Comparison of ENCODE assay signal across 22 cellular contexts in the genomic region with DNA sequence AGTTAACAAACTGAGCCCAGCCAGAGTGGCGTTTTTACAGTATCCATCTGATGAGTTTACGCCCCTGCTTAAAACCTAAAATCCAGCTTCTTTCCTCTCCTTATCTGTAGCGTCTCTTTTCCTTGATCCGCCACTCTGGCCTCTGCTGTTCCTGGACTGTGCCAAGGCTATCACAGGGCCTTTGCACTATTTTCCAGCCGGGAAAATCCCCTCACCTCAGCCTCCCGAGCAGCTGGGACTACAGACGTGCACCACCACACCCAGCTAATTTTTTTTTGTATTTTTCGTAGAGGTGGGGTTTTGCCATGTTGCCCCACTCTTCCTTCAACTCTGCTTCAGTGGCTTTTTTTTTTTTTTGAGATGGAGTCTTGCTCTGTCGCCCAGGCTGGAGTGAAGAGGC. TPM values are rescaled to one million over a fixed set of nuclear protein-coding genes. Genes with fewer than 3 reads are reported as not detected.
DNase-seq lines count a peak whose midpoint lies in the region; ATAC-seq, FAIRE-seq and TF ChIP-seq lines count a peak whose summit lies in the region.
"Had no signal": no experiment of that assay in that cellular context is flagged by ENCODE, and none has a peak within 500 bp of the region (broad histone marks: within the 10 kb centered on the region; RNA-seq: fewer than 3 reads in every experiment).

No MANE protein-coding gene starts in this region.

- H3K9me3 ChIP-seq in SK-N-SH (no peaks in the 10 kb centered on the region), mesenchymal stem cell (ENCODE audit: control insufficient read depth, low read length) (no peaks in the 10 kb centered on the region), suprapubic skin (no peaks in the 10 kb centered on the region), small intestine (ENCODE audit: control insufficient read depth, low read depth) (no peaks in the 10 kb centered on the region), HAP-1 (no peaks in the 10 kb centered on the region)

- H3K36me3 ChIP-seq in SK-N-SH (replicated peaks in 1 of 2; ENCODE audit: control insufficient read depth in 1 of 2, insufficient read depth in 2 of 2, low read length in 1 of 2) (no peaks in the 10 kb centered on the region), brain microvascular endothelial cell (replicated peaks) (no peaks in the 10 kb centered on the region), mesenchymal stem cell (ENCODE audit: control insufficient read depth in 1 of 2, insufficient read depth in 2 of 2, low read depth in 1 of 2, low read length in 2 of 2) (no peaks in the 10 kb centered on the region), suprapubic skin (no peaks in the 10 kb centered on the region), small intestine (ENCODE audit: control insufficient read depth in 2 of 2, insufficient read depth in 2 of 2, low read length in 2 of 2) (no peaks in the 10 kb centered on the region), HAP-1 (replicated peaks) (no peaks in the 10 kb centered on the region)

- peaks cover 42% of the 10 kb centered on the region for H3F3A ChIP-seq in SK-N-SH (replicated peaks; ENCODE audit: insufficient read depth)

- H2BK5ac ChIP-seq in mesenchymal stem cell (ENCODE audit: low read depth, low read length, poor library complexity, severe bottlenecking) = peak overlapping the region; percentile 76

- H3K4me3 ChIP-seq in SK-N-SH (ENCODE audit: low read depth in 2 of 2, low read length in 1 of 2) (no peak overlapping the region), brain microvascular endothelial cell (ENCODE audit: low read depth, low read length) (no peak overlapping the region), mesenchymal stem cell (ENCODE audit: insufficient read depth in 1 of 2, low read depth in 1 of 2, low read length in 2 of 2) (no peak overlapping the region), suprapubic skin (no peak overlapping the region), small intestine (ENCODE audit: low read depth in 1 of 2, low read length in 2 of 2) (no peak overlapping the region), HAP-1 (no peak overlapping the region)

- H4K91ac ChIP-seq in mesenchymal stem cell (ENCODE audit: low read length) = no peak overlapping the region

- TF ChIP-seq RAD21 in SK-N-SH (IDR thresholded peaks at IDR 0.05; ENCODE audit: low read length) = no peak

- peaks cover 2 to 22% of the 10 kb centered on the region in 2 experiments; a peak in 3 of 4 replicates for H3K4me1 ChIP-seq in SK-N-SH (ENCODE audit: control insufficient read depth in 1 of 2, insufficient read depth in 2 of 2, low read depth in 1 of 2, low read length in 1 of 2)
- peaks cover 24% of the 10 kb centered on the region for H3K4me1 ChIP-seq in mesenchymal stem cell (ENCODE audit: control insufficient read depth, insufficient read depth, low read depth, low read length)
- H3K4me1 ChIP-seq in suprapubic skin = peaks cover 40% of the 10 kb centered on the region
- H3K4me1 ChIP-seq in small intestine (ENCODE audit: control insufficient read depth in 2 of 2, insufficient read depth in 1 of 2, low read depth in 1 of 2, low read length in 1 of 2) = no peaks in the 10 kb centered on the region
- H3K4me1 ChIP-seq in HAP-1 = no peaks in the 10 kb centered on the region

- H3K27ac ChIP-seq in SK-N-SH (ENCODE audit: low read depth in 2 of 2, low read length in 1 of 2) = peak overlapping the region in 1 of 2 experiments; percentile 100; a peak in 2 of 4 replicates
- peak overlapping the region; percentile 95 for H3K27ac ChIP-seq in brain microvascular endothelial cell
- H3K27ac ChIP-seq in mesenchymal stem cell (ENCODE audit: low read length, poor library complexity, severe bottlenecking) = peak overlapping the region; percentile 95
- H3K27ac ChIP-seq in suprapubic skin = peak overlapping the region; percentile 93
- H3K27ac ChIP-seq in small intestine (ENCODE audit: low read depth in 1 of 2, low read length in 1 of 2) = no peak overlapping the region
- H3K27ac ChIP-seq: 22Rv1, HL-60 had no signal

- H3K79me1 ChIP-seq in mesenchymal stem cell (replicated peaks; ENCODE audit: low read length, poor library complexity, severe bottlenecking) = no peaks in the 10 kb centered on the region

- WGBS in SK-N-SH (ENCODE audit: low lambda C conversion rate) = 88% methylated on average over 9 of the region's 9 CpGs
- WGBS in mesenchymal stem cell = 79% methylated on average over 8 of the region's 9 CpGs
- WGBS in suprapubic skin = 68% methylated on average over 9 of the region's 9 CpGs
- WGBS in small intestine, 3 donors = 46 to 65% (median 58%) methylated on average over 9 of the region's 9 CpGs

- no peaks in the 10 kb centered on the region for H3K9me2 ChIP-seq in SK-N-SH

- CTCF ChIA-PET in SK-N-SH (lab: Yijun Ruan, JAX) = interaction anchor here (0.7 to 2.3 kb wide), 6 partner anchors 15 to 243 kb away, joined by 3 to 8 read pairs (median 5); no protein-coding TSS in a partner anchor

- peak overlapping the region in 1 of 2 experiments; percentile 37 for H2BK12ac ChIP-seq in mesenchymal stem cell (ENCODE audit: low read length in 2 of 2)

- no peak for DNase-seq in SK-N-SH
- DNase-seq in brain microvascular endothelial cell = no peak
- DNase-seq in mesenchymal stem cell = no peak
- no peak for DNase-seq in suprapubic skin (ENCODE audit: low spot score in 2 of 2)
- DNase-seq in small intestine = no peak
- DNase-seq in HAP-1 (ENCODE audit: low spot score in 2 of 2) = no peak
- no peak for DNase-seq in effector CD4-positive, alpha-beta T cell
- DNase-seq: activated CD4-positive, alpha-beta T cell treated with anti-CD3 and anti-CD28 coated beads, Interleukin-2, amount 10 ng/mL, durations not matched to agents 7 days and 5 days; amygdala; H9; immature natural killer cell; NCI-H187; NCI-H524; stimulated activated CD4-positive, alpha-beta T cell treated with anti-CD3 and anti-CD28 coated beads, Interleukin-4, amount 100 ng/mL, for 1 hour had no signal

- H3K4me2 ChIP-seq in SK-N-SH = peak overlapping the region; percentile 72; the same call in 1 of the 2 replicates
- no peak overlapping the region for H3K4me2 ChIP-seq in mesenchymal stem cell (ENCODE audit: low read length, poor library complexity, severe bottlenecking)

- TF ChIP-seq CTCF in SK-N-SH (IDR thresholded peaks at IDR 0.05) (no peak), brain microvascular endothelial cell (IDR thresholded peaks at IDR 0.05; ENCODE audit: low read depth, low read length, missing control alignments) (no peak), suprapubic skin (IDR thresholded peaks at IDR 0.05) (no peak)

- no peaks in the 10 kb centered on the region for H3K27me3 ChIP-seq in SK-N-SH (ENCODE audit: insufficient read depth)
- H3K27me3 ChIP-seq in brain microvascular endothelial cell (replicated peaks) = no peaks in the 10 kb centered on the region
- no peaks in the 10 kb centered on the region for H3K27me3 ChIP-seq in mesenchymal stem cell (ENCODE audit: control insufficient read depth in 1 of 2, insufficient read depth in 1 of 2, low read length in 2 of 2)
- no peaks in the 10 kb centered on the region for H3K27me3 ChIP-seq in suprapubic skin
- H3K27me3 ChIP-seq in small intestine (ENCODE audit: control insufficient read depth in 2 of 2, insufficient read depth in 2 of 2, low read length in 2 of 2) = no peaks in the 10 kb centered on the region
- H3K27me3 ChIP-seq in HAP-1 (ENCODE audit: low read depth) = no peaks in the 10 kb centered on the region; the same call in 1 of the 2 replicates

- H3K79me2 ChIP-seq in SK-N-SH (ENCODE audit: insufficient read depth) = no peaks in the 10 kb centered on the region

- peak overlapping the region in 1 of 2 experiments; percentile 4 for H3K4ac ChIP-seq in mesenchymal stem cell (ENCODE audit: low read depth in 1 of 2, low read length in 2 of 2)

- no peak overlapping the region for H2BK120ac ChIP-seq in mesenchymal stem cell (ENCODE audit: low read depth, low read length)

- ATAC-seq in SK-N-SH treated with all-trans-retinoic acid at 6 μM for 48 hours = no peak

- in situ Hi-C loops in brain microvascular endothelial cell (cut with HindIII; ENCODE audit: low pct_ligation_motif_present, low sequenced_read_pairs) = loop anchor here (25.0 kb wide), 1 partner anchor 337 kb away; no protein-coding TSS in a partner anchor
- in situ Hi-C loops in HAP-1 (cut with MboI; ENCODE audit: low sequenced_read_pairs) = no loop called here

- H3K18ac ChIP-seq in mesenchymal stem cell (ENCODE audit: low read depth in 1 of 2, low read length in 2 of 2) = peak overlapping the region in 1 of 2 experiments; percentile 34

- POLR2A ChIA-PET in SK-N-SH (lab: Yijun Ruan, JAX) = interaction anchor here (0.7 kb wide), 1 partner anchor 28 kb away, joined by 3 read pairs; no protein-coding TSS in a partner anchor

- peak overlapping the region; percentile 84 for H3K9ac ChIP-seq in SK-N-SH
- H3K9ac ChIP-seq in mesenchymal stem cell (ENCODE audit: low read length) = peak overlapping the region; percentile 90

- H2AK5ac ChIP-seq in mesenchymal stem cell (ENCODE audit: low read length, severe bottlenecking) = peak overlapping the region; percentile 49

- H2AFZ ChIP-seq in SK-N-SH (ENCODE audit: low read depth) (peak overlapping the region; percentile 25; the same call in 1 of the 2 replicates), mesenchymal stem cell (ENCODE audit: low read depth, low read length) (no peak overlapping the region)

- no peak overlapping the region for H3K23ac ChIP-seq in mesenchymal stem cell (ENCODE audit: low read length in 2 of 2)

- TF ChIP-seq EP300 in SK-N-SH (IDR thresholded peaks at IDR 0.05; ENCODE audit: borderline replicate concordance in 1 of 2, low read depth in 1 of 2, low read length in 1 of 2) = no peak
- TF ChIP-seq EP300 in suprapubic skin (IDR thresholded peaks at IDR 0.05) = no peak

- TF ChIP-seq POLR2A in suprapubic skin (IDR thresholded peaks at IDR 0.05) = no peak

- H3K14ac ChIP-seq in mesenchymal stem cell (ENCODE audit: low read length in 2 of 2) = no peak overlapping the region

- H2BK15ac ChIP-seq in mesenchymal stem cell (ENCODE audit: low read depth, poor library complexity, severe bottlenecking) = no peak overlapping the region

- no peak for FAIRE-seq in small intestine (lab: Jason Lieb, UNC)

- no peaks in the 10 kb centered on the region for H4K20me1 ChIP-seq in SK-N-SH (ENCODE audit: insufficient read depth)

- peak overlapping the region; percentile 45 for H4K8ac ChIP-seq in mesenchymal stem cell (ENCODE audit: low read length)

RNA-seq across cellular contexts. Expression of a gene that starts 7.9 kb away (rescaled TPM):
- polyA plus RNA-seq in SK-N-SH (2012; rRNA removed) = 2.9 and 3.1 TPM in 2 replicates
- polyA plus RNA-seq in SK-N-SH (2012; cell fraction: cytosol; rRNA removed) = 0.81 and 1.4 TPM in 2 replicates
- polyA plus RNA-seq in SK-N-SH (2012; cell fraction: nucleus; rRNA removed) = 7.3 and 10.0 TPM in 2 replicates
- polyA plus RNA-seq in mesenchymal stem cell (2013, experiment 1 of 2) = 0.83 TPM
- polyA plus RNA-seq in mesenchymal stem cell (2013, experiment 2 of 2) = 1.00 TPM
- total RNA-seq in suprapubic skin = 1 to 10 TPM in 3 of 4 donors, not detected in 1; 2.0 to 6.8 (median 2.9) TPM
- 1 to 10 TPM in 1 of 3 donors, under 1 TPM in 2; 0.89 to 4.1 (median 0.94) TPM for polyA plus RNA-seq in small intestine

RNA-seq across cellular contexts. Expression of a gene that starts 10.7 kb away (rescaled TPM):
- polyA plus RNA-seq in SK-N-SH (2012; rRNA removed) = 0.71 and 0.96 TPM in 2 replicates
- polyA plus RNA-seq in SK-N-SH (2012; cell fraction: cytosol; rRNA removed) = 0.32 and 0.63 TPM in 2 replicates
- polyA plus RNA-seq in SK-N-SH (2012; cell fraction: nucleus; rRNA removed) = 0.17 and 0.54 TPM in 2 replicates
- polyA plus RNA-seq in mesenchymal stem cell (2013, experiment 1 of 2) = not detected
- not detected for polyA plus RNA-seq in mesenchymal stem cell (2013, experiment 2 of 2)
- not detected for total RNA-seq in suprapubic skin
- under 1 TPM in 1 of 3 donors, not detected in 2; 0.18 TPM for polyA plus RNA-seq in small intestine
- total RNA-seq: activated CD4-positive, alpha-beta T cell treated with anti-CD3 and anti-CD28 coated beads, Interleukin-2, amount 10 ng/mL, durations not matched to agents 7 days and 5 days; activated T-helper 1 cell treated with anti-CD3 and anti-CD28 coated beads, Interleukin-12 subunit alpha, Interleukin-12 subunit beta, Interleukin-2, Interleukin-4 antibody, amounts not matched to agents 30 ng/mL and 10 ng/mL and 1 ng/mL, durations not matched to agents 14 hours and 24 hours and 36 hours; dermis microvascular lymphatic vessel endothelial cell; H9; LHCN-M2; mucosa of gallbladder; pulmonary artery endothelial cell had no signal
- polyA plus RNA-seq: immature natural killer cell had no signal

RNA-seq across cellular contexts. Expression of a gene that starts 19.4 kb away (rescaled TPM):
- polyA plus RNA-seq in SK-N-SH (2012; rRNA removed) = 4.6 and 5.9 TPM in 2 replicates
- 1.9 and 3.1 TPM in 2 replicates for polyA plus RNA-seq in SK-N-SH (2012; cell fraction: cytosol; rRNA removed)
- 6.3 and 6.7 TPM in 2 replicates for polyA plus RNA-seq in SK-N-SH (2012; cell fraction: nucleus; rRNA removed)
- polyA plus RNA-seq in mesenchymal stem cell (2013, experiment 1 of 2) = 0.18 TPM
- polyA plus RNA-seq in mesenchymal stem cell (2013, experiment 2 of 2) = 0.14 TPM
- 100 to 1,000 TPM in 3 of 4 donors, 10 to 100 TPM in 1; 82.6 to 389 (median 254) TPM for total RNA-seq in suprapubic skin
- polyA plus RNA-seq in small intestine = 100 to 1,000 TPM; 115 to 226 (median 178) TPM
- total RNA-seq: activated T-helper 1 cell treated with anti-CD3 and anti-CD28 coated beads, Interleukin-12 subunit alpha, Interleukin-12 subunit beta, Interleukin-2, Interleukin-4 antibody, amounts not matched to agents 30 ng/mL and 10 ng/mL and 1 ng/mL, durations not matched to agents 14 hours and 24 hours and 36 hours had no signal
- polyA plus RNA-seq: immature natural killer cell had no signal

Comparison
In these comparisons a context has a peak if more than half of its experiments do, and no peak if none do; other contexts are left out.
1. H3K27ac ChIP-seq: peak in brain microvascular endothelial cell (single experiment), mesenchymal stem cell (single experiment) and suprapubic skin (single experiment); none in small intestine (0 of 2).
2. RNA of a gene that starts 19.4 kb away (polyA plus RNA-seq): 115 to 226 TPM in small intestine; 1.9 to 6.7 TPM in SK-N-SH; every median in the first group is over 10 times any median in the second.